Comparison of ENCODE assay signal across 1 cellular context in genomic region chr2:185456517-185456916, GRCh38.
TF ChIP-seq lines count a peak whose summit lies in the region.

No MANE protein-coding gene starts in this region.

TF ChIP-seq in H1, 55 proteins besides CTCF, POLR2A, EP300 and RAD21:
- TF ChIP-seq CREB1 (IDR thresholded peaks at IDR 0.05) = no peak
- TF ChIP-seq RFX5 (IDR thresholded peaks at IDR 0.05; ENCODE audit: borderline replicate concordance, low read depth, low read length) = no peak
- TF ChIP-seq SP1 (IDR thresholded peaks at IDR 0.05; ENCODE audit: low read depth, low read length) = no peak
- no peak for TF ChIP-seq TAF7 (optimal IDR thresholded peaks at IDR 0.05; ENCODE audit: borderline replicate concordance, low read depth, low read length)
- no peak for TF ChIP-seq SP4 (IDR thresholded peaks at IDR 0.05; ENCODE audit: low read length)
- TF ChIP-seq KDM5A (IDR thresholded peaks at IDR 0.05; ENCODE audit: low read length) = no peak
- no peak for TF ChIP-seq RNF2 (IDR thresholded peaks at IDR 0.05; ENCODE audit: borderline replicate concordance, low read depth, low read length, missing control alignments, poor library complexity, severe bottlenecking)
- no peak for TF ChIP-seq E2F6 (IDR thresholded peaks at IDR 0.05)
TF ChIP-seq in H1: peak in this region for 0.
